ENCODE assay signal across 34 cellular contexts in genomic region chr14:22666203-22666893, GRCh38. TPM values are rescaled to one million over a fixed set of nuclear protein-coding genes. Genes with fewer than 3 reads are reported as not detected.
"Had no signal": no experiment of that assay in that cellular context is flagged by ENCODE, and none has a peak within 500 bp of the region (broad histone marks: within the 10 kb centered on the region; RNA-seq: fewer than 3 reads in every experiment).

No MANE protein-coding gene starts in this region.

- H3K9me3 ChIP-seq: body of pancreas, esophagus muscularis mucosa, gastrocnemius medialis, heart right ventricle had no signal

- H3K27ac ChIP-seq: body of pancreas, esophagus muscularis mucosa, gastrocnemius medialis, heart right ventricle had no signal

- DNase-seq: activated CD4-positive, alpha-beta memory T cell treated with anti-CD3 and anti-CD28 coated beads, Interleukin-2, amount 10 ng/mL, durations not matched to agents 7 days and 5 days; activated CD4-positive, alpha-beta T cell treated with anti-CD3 and anti-CD28 coated beads for 36 hours; activated CD4-positive, alpha-beta T cell treated with anti-CD3 and anti-CD28 coated beads, Interleukin-2, amount 10 ng/mL, durations not matched to agents 7 days and 5 days; activated CD4-positive, alpha-beta T cell treated with anti-CD3 and anti-CD28 coated beads, Interleukin-2, amount 50 U/mL, for 4 hours; activated CD4-positive, CD25-positive, alpha-beta regulatory T cell; activated CD4-positive, CD25-positive, alpha-beta regulatory T cell treated with anti-CD3 and anti-CD28 coated beads, Interleukin-2, amount 50 U/mL, for 72 hours; activated CD8-positive, alpha-beta memory T cell treated with anti-CD3 and anti-CD28 coated beads, Interleukin-2, amount 50 U/mL, for 48 hours; activated gamma-delta T cell; activated naive CD4-positive, alpha-beta T cell; activated naive CD4-positive, alpha-beta T cell treated with anti-CD3 and anti-CD28 coated beads, Interleukin-2, amount 10 ng/mL, durations not matched to agents 7 days and 5 days; activated naive CD8-positive, alpha-beta T cell treated with anti-CD3 and anti-CD28 coated beads, Interleukin-2, amount 10 ng/mL, durations not matched to agents 7 days and 5 days; activated T-cell treated with anti-CD3 and anti-CD28 coated beads for 4 hours; activated T-cell treated with anti-CD3 and anti-CD28 coated beads, Interleukin-2, amount 50 U/mL, for 24 hours; activated T-cell treated with anti-CD3 and anti-CD28 coated beads, Interleukin-2, amount 50 U/mL, for 72 hours; amniotic stem cell; anterior cingulate cortex; body of pancreas; caudate nucleus; cortex of kidney; dermis blood vessel endothelial cell; effector CD4-positive, alpha-beta T cell; effector memory CD8-positive, alpha-beta T cell; erythroblast; foreskin fibroblast; gastrocnemius medialis; glutamatergic neuron; heart right ventricle; T-helper 1 cell; T-helper 17 cell; T1000 had no signal

- H3K4me1 ChIP-seq: body of pancreas, esophagus muscularis mucosa, gastrocnemius medialis had no signal

- H3K4me3 ChIP-seq: body of pancreas, esophagus muscularis mucosa, gastrocnemius medialis, heart right ventricle had no signal

- H3K27me3 ChIP-seq: body of pancreas, esophagus muscularis mucosa, gastrocnemius medialis, heart right ventricle had no signal

- ATAC-seq: activated CD4-positive, alpha-beta T cell treated with anti-CD3 and anti-CD28 coated beads for 36 hours; activated naive CD4-positive, alpha-beta T cell treated with anti-CD3 and anti-CD28 coated beads, Interleukin-2, amount 50 U/mL, for 72 hours; activated T-cell treated with anti-CD3 and anti-CD28 coated beads, Interleukin-2, amount 50 U/mL, for 72 hours; body of pancreas; effector memory CD8-positive, alpha-beta T cell; gastrocnemius medialis; heart right ventricle; T-helper 17 cell had no signal

- H3K36me3 ChIP-seq: esophagus muscularis mucosa, gastrocnemius medialis, heart right ventricle had no signal

RNA-seq across cellular contexts. Expression of gene OR6J1, which starts 22.2 kb away (rescaled TPM):
- total RNA-seq: activated CD4-positive, alpha-beta memory T cell treated with anti-CD3 and anti-CD28 coated beads, Interleukin-2, amount 10 ng/mL, durations not matched to agents 7 days and 5 days; activated CD4-positive, alpha-beta T cell treated with anti-CD3 and anti-CD28 coated beads for 36 hours; activated CD4-positive, alpha-beta T cell treated with anti-CD3 and anti-CD28 coated beads, Interleukin-2, amount 10 ng/mL, durations not matched to agents 7 days and 5 days; activated naive CD4-positive, alpha-beta T cell treated with anti-CD3 and anti-CD28 coated beads, Interleukin-2, amount 50 U/mL, for 72 hours; activated naive CD8-positive, alpha-beta T cell treated with anti-CD3 and anti-CD28 coated beads, Interleukin-2, amount 10 ng/mL, durations not matched to agents 7 days and 5 days; activated T-cell treated with anti-CD3 and anti-CD28 coated beads, Interleukin-2, amount 50 U/mL, for 72 hours; body of pancreas; chondrocyte; dermis blood vessel endothelial cell; esophagus muscularis mucosa; gastrocnemius medialis; heart right ventricle; T-helper 17 cell had no signal
- polyA plus RNA-seq: adipose tissue, heart right ventricle had no signal
